9 cellular contexts compared by ENCODE assay signal in genomic region chr5:78758169-78758839, GRCh38.
DNase-seq lines count a peak whose midpoint lies in the region; ATAC-seq and TF ChIP-seq lines count a peak whose summit lies in the region.
"Had no signal": no experiment of that assay in that cellular context is flagged by ENCODE, and none has a peak within 500 bp of the region (broad histone marks: within the 10 kb centered on the region; RNA-seq: fewer than 3 reads in every experiment).

No MANE protein-coding gene starts in this region.

- H3K9ac ChIP-seq in fibroblast of lung (ENCODE audit: insufficient read depth, low read length), result no peak overlapping the region

- no peaks in the 10 kb centered on the region for H3K36me3 Mint-ChIP-seq in Calu3 (ENCODE audit: insufficient read depth, unreplicated experiment)

- no peak overlapping the region for H3K4me3 ChIP-seq in fibroblast of lung (replicated peaks in 1 of 4; ENCODE audit: control extremely low read depth in 1 of 4, insufficient read depth in 1 of 4, low read depth in 3 of 4, low read length in 4 of 4)
- H3K4me3 ChIP-seq: adrenal gland had no signal

- BruUV-seq in Calu3 (replicated peaks; lab: Mats Ljungman, UMichigan), result no TSS peak

- TF ChIP-seq CTCF in fibroblast of lung (conservative IDR thresholded peaks at IDR 0.05 in 1 of 2, IDR thresholded peaks at IDR 0.05 in 1 of 2; ENCODE audit: low read depth in 1 of 2, low read length in 2 of 2) (no peak), Calu3 (IDR thresholded peaks at IDR 0.05; ENCODE audit: unreplicated experiment) (no peak)

- H3K9me3 ChIP-seq in fibroblast of lung (ENCODE audit: control insufficient read depth, insufficient read depth, low read depth, low read length), result no peaks in the 10 kb centered on the region
- H3K9me3 ChIP-seq: adrenal gland had no signal

- H3K4me3 Mint-ChIP-seq in Calu3 (ENCODE audit: low read depth, unreplicated experiment), result no peak overlapping the region

- intact Hi-C loops in left cardiac atrium (cut with DNase I), result no loop called here
- intact Hi-C loops in Calu3 (cut with micrococcal nuclease; ENCODE audit: unreplicated experiment), result no loop called here

- no peak overlapping the region for H3K27ac Mint-ChIP-seq in Calu3 (ENCODE audit: unreplicated experiment)

- TF ChIP-seq POLR2A in GM18505 (IDR thresholded peaks at IDR 0.05; ENCODE audit: borderline replicate concordance, extremely low read depth, insufficient read depth, insufficient read length), result no peak

- peaks cover 9% of the 10 kb centered on the region for H3K27me3 ChIP-seq in fibroblast of lung (ENCODE audit: control insufficient read depth, insufficient read depth, low read length)
- H3K27me3 ChIP-seq: adrenal gland had no signal

- H3K27ac ChIP-seq in fibroblast of lung (ENCODE audit: insufficient read depth, low read length), result no peak overlapping the region

- H3K4me2 ChIP-seq in fibroblast of lung (ENCODE audit: extremely low read depth, insufficient read depth, low read length), result peak overlapping the region; percentile 17

- ATAC-seq in GM18505 (IDR thresholded peaks at IDR 0.05; ENCODE audit: unreplicated experiment), result peak; percentile 75
- ATAC-seq in GM21367 (IDR thresholded peaks at IDR 0.05; ENCODE audit: unreplicated experiment), result peak; percentile 56
- peak; percentile 72 for ATAC-seq in HG03280 (IDR thresholded peaks at IDR 0.05; ENCODE audit: unreplicated experiment)
- no peak for ATAC-seq in left cardiac atrium

- H3K36me3 ChIP-seq in fibroblast of lung (ENCODE audit: control insufficient read depth, insufficient read depth, low read length), result no peaks in the 10 kb centered on the region
- H3K36me3 ChIP-seq: adrenal gland had no signal

- peaks cover 7% of the 10 kb centered on the region for H3K4me1 ChIP-seq in fibroblast of lung (ENCODE audit: control insufficient read depth, extremely low read depth, insufficient read depth, low read length)

- no peak overlapping the region for H2AFZ ChIP-seq in fibroblast of lung (ENCODE audit: low read length)

- CTCF ChIA-PET in Calu3 (lab: Charles Lee), result no interaction called here

- peaks cover 16% of the 10 kb centered on the region for H3K27me3 Mint-ChIP-seq in Calu3 (ENCODE audit: unreplicated experiment)

- no peaks in the 10 kb centered on the region for H4K20me1 ChIP-seq in fibroblast of lung (ENCODE audit: control insufficient read depth, extremely low read depth, insufficient read depth, low read length)

- H3K9me3 Mint-ChIP-seq in Calu3 (ENCODE audit: low read depth, unreplicated experiment), result peaks cover 6% of the 10 kb centered on the region

- DNase-seq in fibroblast of lung (ENCODE audit: low read depth in 2 of 2) (peak; percentile 68 to 90), NCI-H1417 (lab: John Stamatoyannopoulos, UW) (no peak), left cardiac atrium (no peak), Calu3 (no peak), SIG-M5 treated with dmso at 0.1 percent for 504 hours (lab: John Stamatoyannopoulos, UW; ENCODE audit: unreplicated experiment) (no peak)

- no peaks in the 10 kb centered on the region for H3K79me2 ChIP-seq in fibroblast of lung (ENCODE audit: control insufficient read depth, insufficient read depth, low read length)

- peaks cover 19% of the 10 kb centered on the region for H3K4me1 Mint-ChIP-seq in Calu3 (ENCODE audit: low read depth, unreplicated experiment)

Comparison
In these comparisons a context has a peak if more than half of its experiments do, and no peak if none do; other contexts are left out.
1. ATAC-seq: peak in GM18505 (single experiment), GM21367 (single experiment) and HG03280 (single experiment); none in left cardiac atrium (0 of 2).
2. DNase-seq: peak in fibroblast of lung (2 of 2); none in NCI-H1417 (0 of 3), left cardiac atrium (single experiment), Calu3 (single experiment) and SIG-M5 treated with dmso at 0.1 percent for 504 hours (single experiment).